Comparison of ENCODE assay signal across 1 cellular context in genomic region chr9:15377625-15378252, GRCh38.
A peak's percentile ranks its signal among the peaks of the same experiment; 100 is the strongest.
TF ChIP-seq lines count a peak whose summit lies in the region.

No MANE protein-coding gene starts in this region.

TF ChIP-seq in HepG2, 621 proteins besides CTCF, POLR2A, EP300 and RAD21:
- TF ChIP-seq RXRA (CRISPR knock-in tag; IDR thresholded peaks at IDR 0.05) (no peak), ZNF232 (CRISPR knock-in tag; IDR thresholded peaks at IDR 0.05; ENCODE audit: borderline replicate concordance) (peak; percentile 91; the same call in 1 of the 2 replicates), MBNL3 (CRISPR knock-in tag; conservative IDR thresholded peaks at IDR 0.05) (no peak), ZNF567 (CRISPR knock-in tag; IDR thresholded peaks at IDR 0.05; ENCODE audit: borderline replicate concordance) (no peak), ZNF275 (CRISPR knock-in tag; IDR thresholded peaks at IDR 0.05; ENCODE audit: borderline replicate concordance) (no peak), RBFOX2 (IDR thresholded peaks at IDR 0.05; ENCODE audit: low read depth, low read length) (no peak), GLI4 (CRISPR knock-in tag; IDR thresholded peaks at IDR 0.05; ENCODE audit: borderline replicate concordance) (no peak), ZNF652 (CRISPR knock-in tag; IDR thresholded peaks at IDR 0.05; ENCODE audit: borderline replicate concordance, low read depth) (no peak), ATF1 (CRISPR knock-in tag; IDR thresholded peaks at IDR 0.05) (no peak)
